ENCODE assay signal across 1 cellular context in the genomic region with DNA sequence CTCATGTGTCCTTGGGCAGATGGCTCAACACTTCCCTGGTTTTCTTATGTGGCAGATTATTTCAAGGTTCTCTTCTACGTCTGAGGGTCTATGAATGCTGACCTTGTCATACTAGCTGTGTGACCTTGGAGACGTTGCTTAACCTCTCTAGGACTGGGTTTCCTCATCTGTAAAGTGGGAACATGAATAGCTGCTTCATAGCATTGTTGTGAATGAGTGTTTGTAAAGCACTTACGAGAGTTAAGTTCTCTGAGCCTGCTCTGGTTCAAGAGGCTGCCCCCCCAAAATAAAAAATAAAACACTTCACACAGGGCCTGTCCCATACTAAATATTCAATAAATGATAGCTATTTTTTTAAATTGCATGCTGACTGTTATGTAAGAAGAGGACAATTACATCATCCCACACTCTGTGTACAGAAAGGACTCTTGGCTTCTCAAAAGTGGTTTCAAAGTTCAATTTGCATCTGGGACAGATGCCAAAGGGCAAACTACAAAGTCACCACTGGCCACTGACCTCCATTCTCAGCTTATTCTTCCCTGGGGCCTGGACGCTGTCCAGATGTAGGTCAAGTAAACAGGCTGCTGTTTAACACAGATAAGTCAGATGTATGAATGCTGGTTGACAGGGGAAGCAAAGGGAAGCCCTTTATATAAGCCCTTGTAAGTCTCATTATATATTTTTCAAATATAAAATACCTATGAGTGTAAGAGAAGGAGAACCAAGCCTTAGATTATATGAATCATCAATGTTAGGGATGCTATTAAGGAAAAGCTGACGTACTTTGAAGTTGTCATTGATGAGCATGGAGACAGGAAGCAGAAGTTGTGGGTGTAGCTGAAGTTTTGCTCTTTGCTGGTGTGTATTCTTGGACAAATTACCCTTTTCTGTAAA.
A peak's percentile ranks its signal among the peaks of the same experiment; 100 is the strongest.
TF ChIP-seq lines count a peak whose summit lies in the region.

No MANE protein-coding gene starts in this region.

TF ChIP-seq in K562, 482 proteins besides CTCF, POLR2A, EP300 and RAD21 (continued from another document and continues in another):
- TF ChIP-seq, protein P1, sequence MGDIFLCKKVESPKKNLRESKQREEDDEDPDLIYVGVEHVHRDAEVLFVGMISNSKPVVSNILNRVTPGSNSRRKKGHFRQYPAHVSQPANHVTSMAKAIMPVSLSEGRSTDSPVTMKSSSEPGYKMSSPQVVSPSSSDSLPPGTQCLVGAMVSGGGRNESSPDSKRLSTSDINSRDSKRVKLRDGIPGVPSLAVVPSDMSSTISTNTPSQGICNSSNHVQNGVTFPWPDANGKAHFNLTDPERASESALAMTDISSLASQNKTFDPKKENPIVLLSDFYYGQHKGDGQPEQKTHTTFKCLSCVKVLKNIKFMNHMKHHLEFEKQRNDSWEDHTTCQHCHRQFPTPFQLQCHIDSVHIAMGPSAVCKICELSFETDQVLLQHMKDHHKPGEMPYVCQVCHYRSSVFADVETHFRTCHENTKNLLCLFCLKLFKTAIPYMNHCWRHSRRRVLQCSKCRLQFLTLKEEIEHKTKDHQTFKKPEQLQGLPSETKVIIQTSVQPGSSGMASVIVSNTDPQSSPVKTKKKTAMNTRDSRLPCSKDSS (IDR thresholded peaks at IDR 0.05; ENCODE audit: low read depth, partially characterized antibody) = no peak
- TF ChIP-seq POLR2AphosphoS2 (IDR thresholded peaks at IDR 0.05; ENCODE audit: low read length) (no peak), NUFIP1 (IDR thresholded peaks at IDR 0.05; ENCODE audit: partially characterized antibody) (no peak), ZNF551 (CRISPR knock-in tag; IDR thresholded peaks at IDR 0.05) (no peak), TFAM (CRISPR knock-in tag; conservative IDR thresholded peaks at IDR 0.05) (no peak), NR2F6 (CRISPR knock-in tag; IDR thresholded peaks at IDR 0.05) (no peak), MIER1 (IDR thresholded peaks at IDR 0.05; ENCODE audit: low read depth) (no peak), DNMT1 (IDR thresholded peaks at IDR 0.05) (no peak), GABPA (tag; conservative IDR thresholded peaks at IDR 0.05; ENCODE audit: low read depth) (peak; percentile 53), ZBTB1 (CRISPR knock-in tag; IDR thresholded peaks at IDR 0.05; ENCODE audit: borderline replicate concordance, low read depth) (no peak), PTTG1 (tag; IDR thresholded peaks at IDR 0.05; ENCODE audit: low read depth) (no peak), ZNF12 (CRISPR knock-in tag; IDR thresholded peaks at IDR 0.05) (no peak), PYGO2 (tag; IDR thresholded peaks at IDR 0.05) (no peak), RFX7 (CRISPR knock-in tag; IDR thresholded peaks at IDR 0.05) (no peak), SMARCC2 (IDR thresholded peaks at IDR 0.05; ENCODE audit: low read depth) (peak; percentile 84; the same call in 1 of the 2 replicates), CTBP1 (IDR thresholded peaks at IDR 0.05; ENCODE audit: borderline replicate concordance) (peak; percentile 54; the same call in 1 of the 2 replicates), ZNF696 (CRISPR knock-in tag; conservative IDR thresholded peaks at IDR 0.05) (no peak), TRIM24 (IDR thresholded peaks at IDR 0.05) (peak; percentile 55 to 68; a peak in 3 of 4 replicates), NFATC3 (IDR thresholded peaks at IDR 0.05) (no peak), POLR3G (IDR thresholded peaks at IDR 0.05; ENCODE audit: extremely low read depth, insufficient read length, insufficient replicate concordance) (no peak), ADNP (tag; IDR thresholded peaks at IDR 0.05) (0 out of 2 replicates have a peak, but pooled peaks have one; percentile 13)
- TF ChIP-seq, protein P2, sequence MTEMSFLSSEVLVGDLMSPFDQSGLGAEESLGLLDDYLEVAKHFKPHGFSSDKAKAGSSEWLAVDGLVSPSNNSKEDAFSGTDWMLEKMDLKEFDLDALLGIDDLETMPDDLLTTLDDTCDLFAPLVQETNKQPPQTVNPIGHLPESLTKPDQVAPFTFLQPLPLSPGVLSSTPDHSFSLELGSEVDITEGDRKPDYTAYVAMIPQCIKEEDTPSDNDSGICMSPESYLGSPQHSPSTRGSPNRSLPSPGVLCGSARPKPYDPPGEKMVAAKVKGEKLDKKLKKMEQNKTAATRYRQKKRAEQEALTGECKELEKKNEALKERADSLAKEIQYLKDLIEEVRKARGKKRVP (CRISPR knock-in tag; IDR thresholded peaks at IDR 0.05) = peak; percentile 65
- TF ChIP-seq, protein P3, sequence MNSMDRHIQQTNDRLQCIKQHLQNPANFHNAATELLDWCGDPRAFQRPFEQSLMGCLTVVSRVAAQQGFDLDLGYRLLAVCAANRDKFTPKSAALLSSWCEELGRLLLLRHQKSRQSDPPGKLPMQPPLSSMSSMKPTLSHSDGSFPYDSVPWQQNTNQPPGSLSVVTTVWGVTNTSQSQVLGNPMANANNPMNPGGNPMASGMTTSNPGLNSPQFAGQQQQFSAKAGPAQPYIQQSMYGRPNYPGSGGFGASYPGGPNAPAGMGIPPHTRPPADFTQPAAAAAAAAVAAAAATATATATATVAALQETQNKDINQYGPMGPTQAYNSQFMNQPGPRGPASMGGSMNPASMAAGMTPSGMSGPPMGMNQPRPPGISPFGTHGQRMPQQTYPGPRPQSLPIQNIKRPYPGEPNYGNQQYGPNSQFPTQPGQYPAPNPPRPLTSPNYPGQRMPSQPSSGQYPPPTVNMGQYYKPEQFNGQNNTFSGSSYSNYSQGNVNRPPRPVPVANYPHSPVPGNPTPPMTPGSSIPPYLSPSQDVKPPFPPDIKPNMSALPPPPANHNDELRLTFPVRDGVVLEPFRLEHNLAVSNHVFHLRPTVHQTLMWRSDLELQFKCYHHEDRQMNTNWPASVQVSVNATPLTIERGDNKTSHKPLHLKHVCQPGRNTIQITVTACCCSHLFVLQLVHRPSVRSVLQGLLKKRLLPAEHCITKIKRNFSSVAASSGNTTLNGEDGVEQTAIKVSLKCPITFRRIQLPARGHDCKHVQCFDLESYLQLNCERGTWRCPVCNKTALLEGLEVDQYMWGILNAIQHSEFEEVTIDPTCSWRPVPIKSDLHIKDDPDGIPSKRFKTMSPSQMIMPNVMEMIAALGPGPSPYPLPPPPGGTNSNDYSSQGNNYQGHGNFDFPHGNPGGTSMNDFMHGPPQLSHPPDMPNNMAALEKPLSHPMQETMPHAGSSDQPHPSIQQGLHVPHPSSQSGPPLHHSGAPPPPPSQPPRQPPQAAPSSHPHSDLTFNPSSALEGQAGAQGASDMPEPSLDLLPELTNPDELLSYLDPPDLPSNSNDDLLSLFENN (IDR thresholded peaks at IDR 0.05; ENCODE audit: low read depth in 2 of 2, low read length in 2 of 2) = peak in 1 of 2 experiments; percentile 73; a peak in 2 of 4 replicates
- TF ChIP-seq, protein P4, sequence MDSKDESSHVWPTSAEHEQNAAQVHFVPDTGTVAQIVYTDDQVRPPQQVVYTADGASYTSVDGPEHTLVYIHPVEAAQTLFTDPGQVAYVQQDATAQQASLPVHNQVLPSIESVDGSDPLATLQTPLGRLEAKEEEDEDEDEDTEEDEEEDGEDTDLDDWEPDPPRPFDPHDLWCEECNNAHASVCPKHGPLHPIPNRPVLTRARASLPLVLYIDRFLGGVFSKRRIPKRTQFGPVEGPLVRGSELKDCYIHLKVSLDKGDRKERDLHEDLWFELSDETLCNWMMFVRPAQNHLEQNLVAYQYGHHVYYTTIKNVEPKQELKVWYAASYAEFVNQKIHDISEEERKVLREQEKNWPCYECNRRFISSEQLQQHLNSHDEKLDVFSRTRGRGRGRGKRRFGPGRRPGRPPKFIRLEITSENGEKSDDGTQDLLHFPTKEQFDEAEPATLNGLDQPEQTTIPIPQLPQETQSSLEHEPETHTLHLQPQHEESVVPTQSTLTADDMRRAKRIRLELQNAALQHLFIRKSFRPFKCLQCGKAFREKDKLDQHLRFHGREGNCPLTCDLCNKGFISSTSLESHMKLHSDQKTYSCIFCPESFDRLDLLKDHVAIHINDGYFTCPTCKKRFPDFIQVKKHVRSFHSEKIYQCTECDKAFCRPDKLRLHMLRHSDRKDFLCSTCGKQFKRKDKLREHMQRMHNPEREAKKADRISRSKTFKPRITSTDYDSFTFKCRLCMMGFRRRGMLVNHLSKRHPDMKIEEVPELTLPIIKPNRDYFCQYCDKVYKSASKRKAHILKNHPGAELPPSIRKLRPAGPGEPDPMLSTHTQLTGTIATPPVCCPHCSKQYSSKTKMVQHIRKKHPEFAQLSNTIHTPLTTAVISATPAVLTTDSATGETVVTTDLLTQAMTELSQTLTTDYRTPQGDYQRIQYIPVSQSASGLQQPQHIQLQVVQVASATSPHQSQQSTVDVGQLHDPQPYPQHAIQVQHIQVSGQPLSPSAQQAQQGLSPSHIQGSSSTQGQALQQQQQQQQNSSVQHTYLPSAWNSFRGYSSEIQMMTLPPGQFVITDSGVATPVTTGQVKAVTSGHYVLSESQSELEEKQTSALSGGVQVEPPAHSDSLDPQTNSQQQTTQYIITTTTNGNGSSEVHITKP (IDR thresholded peaks at IDR 0.05; ENCODE audit: partially characterized antibody) = no peak
- TF ChIP-seq, protein P5, sequence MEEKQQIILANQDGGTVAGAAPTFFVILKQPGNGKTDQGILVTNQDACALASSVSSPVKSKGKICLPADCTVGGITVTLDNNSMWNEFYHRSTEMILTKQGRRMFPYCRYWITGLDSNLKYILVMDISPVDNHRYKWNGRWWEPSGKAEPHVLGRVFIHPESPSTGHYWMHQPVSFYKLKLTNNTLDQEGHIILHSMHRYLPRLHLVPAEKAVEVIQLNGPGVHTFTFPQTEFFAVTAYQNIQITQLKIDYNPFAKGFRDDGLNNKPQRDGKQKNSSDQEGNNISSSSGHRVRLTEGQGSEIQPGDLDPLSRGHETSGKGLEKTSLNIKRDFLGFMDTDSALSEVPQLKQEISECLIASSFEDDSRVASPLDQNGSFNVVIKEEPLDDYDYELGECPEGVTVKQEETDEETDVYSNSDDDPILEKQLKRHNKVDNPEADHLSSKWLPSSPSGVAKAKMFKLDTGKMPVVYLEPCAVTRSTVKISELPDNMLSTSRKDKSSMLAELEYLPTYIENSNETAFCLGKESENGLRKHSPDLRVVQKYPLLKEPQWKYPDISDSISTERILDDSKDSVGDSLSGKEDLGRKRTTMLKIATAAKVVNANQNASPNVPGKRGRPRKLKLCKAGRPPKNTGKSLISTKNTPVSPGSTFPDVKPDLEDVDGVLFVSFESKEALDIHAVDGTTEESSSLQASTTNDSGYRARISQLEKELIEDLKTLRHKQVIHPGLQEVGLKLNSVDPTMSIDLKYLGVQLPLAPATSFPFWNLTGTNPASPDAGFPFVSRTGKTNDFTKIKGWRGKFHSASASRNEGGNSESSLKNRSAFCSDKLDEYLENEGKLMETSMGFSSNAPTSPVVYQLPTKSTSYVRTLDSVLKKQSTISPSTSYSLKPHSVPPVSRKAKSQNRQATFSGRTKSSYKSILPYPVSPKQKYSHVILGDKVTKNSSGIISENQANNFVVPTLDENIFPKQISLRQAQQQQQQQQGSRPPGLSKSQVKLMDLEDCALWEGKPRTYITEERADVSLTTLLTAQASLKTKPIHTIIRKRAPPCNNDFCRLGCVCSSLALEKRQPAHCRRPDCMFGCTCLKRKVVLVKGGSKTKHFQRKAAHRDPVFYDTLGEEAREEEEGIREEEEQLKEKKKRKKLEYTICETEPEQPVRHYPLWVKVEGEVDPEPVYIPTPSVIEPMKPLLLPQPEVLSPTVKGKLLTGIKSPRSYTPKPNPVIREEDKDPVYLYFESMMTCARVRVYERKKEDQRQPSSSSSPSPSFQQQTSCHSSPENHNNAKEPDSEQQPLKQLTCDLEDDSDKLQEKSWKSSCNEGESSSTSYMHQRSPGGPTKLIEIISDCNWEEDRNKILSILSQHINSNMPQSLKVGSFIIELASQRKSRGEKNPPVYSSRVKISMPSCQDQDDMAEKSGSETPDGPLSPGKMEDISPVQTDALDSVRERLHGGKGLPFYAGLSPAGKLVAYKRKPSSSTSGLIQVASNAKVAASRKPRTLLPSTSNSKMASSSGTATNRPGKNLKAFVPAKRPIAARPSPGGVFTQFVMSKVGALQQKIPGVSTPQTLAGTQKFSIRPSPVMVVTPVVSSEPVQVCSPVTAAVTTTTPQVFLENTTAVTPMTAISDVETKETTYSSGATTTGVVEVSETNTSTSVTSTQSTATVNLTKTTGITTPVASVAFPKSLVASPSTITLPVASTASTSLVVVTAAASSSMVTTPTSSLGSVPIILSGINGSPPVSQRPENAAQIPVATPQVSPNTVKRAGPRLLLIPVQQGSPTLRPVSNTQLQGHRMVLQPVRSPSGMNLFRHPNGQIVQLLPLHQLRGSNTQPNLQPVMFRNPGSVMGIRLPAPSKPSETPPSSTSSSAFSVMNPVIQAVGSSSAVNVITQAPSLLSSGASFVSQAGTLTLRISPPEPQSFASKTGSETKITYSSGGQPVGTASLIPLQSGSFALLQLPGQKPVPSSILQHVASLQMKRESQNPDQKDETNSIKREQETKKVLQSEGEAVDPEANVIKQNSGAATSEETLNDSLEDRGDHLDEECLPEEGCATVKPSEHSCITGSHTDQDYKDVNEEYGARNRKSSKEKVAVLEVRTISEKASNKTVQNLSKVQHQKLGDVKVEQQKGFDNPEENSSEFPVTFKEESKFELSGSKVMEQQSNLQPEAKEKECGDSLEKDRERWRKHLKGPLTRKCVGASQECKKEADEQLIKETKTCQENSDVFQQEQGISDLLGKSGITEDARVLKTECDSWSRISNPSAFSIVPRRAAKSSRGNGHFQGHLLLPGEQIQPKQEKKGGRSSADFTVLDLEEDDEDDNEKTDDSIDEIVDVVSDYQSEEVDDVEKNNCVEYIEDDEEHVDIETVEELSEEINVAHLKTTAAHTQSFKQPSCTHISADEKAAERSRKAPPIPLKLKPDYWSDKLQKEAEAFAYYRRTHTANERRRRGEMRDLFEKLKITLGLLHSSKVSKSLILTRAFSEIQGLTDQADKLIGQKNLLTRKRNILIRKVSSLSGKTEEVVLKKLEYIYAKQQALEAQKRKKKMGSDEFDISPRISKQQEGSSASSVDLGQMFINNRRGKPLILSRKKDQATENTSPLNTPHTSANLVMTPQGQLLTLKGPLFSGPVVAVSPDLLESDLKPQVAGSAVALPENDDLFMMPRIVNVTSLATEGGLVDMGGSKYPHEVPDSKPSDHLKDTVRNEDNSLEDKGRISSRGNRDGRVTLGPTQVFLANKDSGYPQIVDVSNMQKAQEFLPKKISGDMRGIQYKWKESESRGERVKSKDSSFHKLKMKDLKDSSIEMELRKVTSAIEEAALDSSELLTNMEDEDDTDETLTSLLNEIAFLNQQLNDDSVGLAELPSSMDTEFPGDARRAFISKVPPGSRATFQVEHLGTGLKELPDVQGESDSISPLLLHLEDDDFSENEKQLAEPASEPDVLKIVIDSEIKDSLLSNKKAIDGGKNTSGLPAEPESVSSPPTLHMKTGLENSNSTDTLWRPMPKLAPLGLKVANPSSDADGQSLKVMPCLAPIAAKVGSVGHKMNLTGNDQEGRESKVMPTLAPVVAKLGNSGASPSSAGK (IDR thresholded peaks at IDR 0.05) = no peak; the same call in 1 of the 2 replicates
